Comparison of ENCODE assay signal across 1 cellular context in genomic region chr11:62786318-62787004, GRCh38.
TF ChIP-seq lines count a peak whose summit lies in the region.

No MANE protein-coding gene starts in this region.

TF ChIP-seq in HepG2, 621 proteins besides CTCF, POLR2A, EP300 and RAD21 (continued from another document):
- TF ChIP-seq SNRNP70 (IDR thresholded peaks at IDR 0.05; ENCODE audit: low read depth, low read length) (no peak), ZNF337 (CRISPR knock-in tag; IDR thresholded peaks at IDR 0.05; ENCODE audit: borderline replicate concordance, low read depth) (no peak), ZNF510 (CRISPR knock-in tag; IDR thresholded peaks at IDR 0.05; ENCODE audit: low read depth) (no peak), IRF2 (CRISPR knock-in tag; IDR thresholded peaks at IDR 0.05) (peak; percentile 54; the same call in 1 of the 2 replicates)
- TF ChIP-seq, protein P1, sequence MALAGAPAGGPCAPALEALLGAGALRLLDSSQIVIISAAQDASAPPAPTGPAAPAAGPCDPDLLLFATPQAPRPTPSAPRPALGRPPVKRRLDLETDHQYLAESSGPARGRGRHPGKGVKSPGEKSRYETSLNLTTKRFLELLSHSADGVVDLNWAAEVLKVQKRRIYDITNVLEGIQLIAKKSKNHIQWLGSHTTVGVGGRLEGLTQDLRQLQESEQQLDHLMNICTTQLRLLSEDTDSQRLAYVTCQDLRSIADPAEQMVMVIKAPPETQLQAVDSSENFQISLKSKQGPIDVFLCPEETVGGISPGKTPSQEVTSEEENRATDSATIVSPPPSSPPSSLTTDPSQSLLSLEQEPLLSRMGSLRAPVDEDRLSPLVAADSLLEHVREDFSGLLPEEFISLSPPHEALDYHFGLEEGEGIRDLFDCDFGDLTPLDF (CRISPR knock-in tag; IDR thresholded peaks at IDR 0.05) = no peak
